Comparison of ENCODE assay signal across 20 cellular contexts in genomic region chr7:37420931-37421330, GRCh38. TPM values are rescaled to one million over a fixed set of nuclear protein-coding genes. Genes with fewer than 3 reads are reported as not detected.
A peak's percentile ranks its signal among the peaks of the same experiment; 100 is the strongest.
DNase-seq lines count a peak whose midpoint lies in the region; ATAC-seq and TF ChIP-seq lines count a peak whose summit lies in the region.
"Had no signal": no experiment of that assay in that cellular context is flagged by ENCODE, and none has a peak within 500 bp of the region (broad histone marks: within the 10 kb centered on the region; RNA-seq: fewer than 3 reads in every experiment).

No MANE protein-coding gene starts in this region.

- peak overlapping the region in 3 of 4 donors; percentile 50 to 57 (median 55) for H3K27ac ChIP-seq in gastroesophageal sphincter
- no peak overlapping the region for H3K27ac ChIP-seq in aorta (ENCODE audit: low read depth in 1 of 2, low read length in 2 of 2)
- H3K27ac ChIP-seq in prostate gland, result no peak overlapping the region

- H3K4me1 ChIP-seq in gastroesophageal sphincter, result peaks cover 0 to 30% (median 2%) of the 10 kb centered on the region in 3 donors
- H3K4me1 ChIP-seq in aorta (ENCODE audit: control insufficient read depth in 1 of 2, insufficient read depth in 2 of 2, low read length in 2 of 2), result no peaks in the 10 kb centered on the region
- no peaks in the 10 kb centered on the region for H3K4me1 ChIP-seq in prostate gland (replicated peaks)

- DNase-seq in Right ventricle myocardium inferior (ENCODE audit: missing footprints) (no peak), cardiac septum (ENCODE audit: low spot score) (no peak), pons (ENCODE audit: low spot score) (peak; percentile 72), aorta (no peak), prostate gland (ENCODE audit: low spot score) (no peak)
- DNase-seq: activated CD4-positive, alpha-beta T cell treated with anti-CD3 and anti-CD28 coated beads for 1 hour; activated CD8-positive, alpha-beta memory T cell treated with anti-CD3 and anti-CD28 coated beads, Interleukin-2, amount 10 ng/mL, durations not matched to agents 7 days and 5 days; DMS53; erythroblast; glutamatergic neuron; NCI-H1048; NCI-H526; spleen; stimulated activated CD8-positive, alpha-beta memory T cell treated with anti-CD3 and anti-CD28 coated beads, Interleukin-4, amount 100 ng/mL, for 48 hours; T-helper 9 cell had no signal

- H3K27me3 ChIP-seq in gastroesophageal sphincter (no peaks in the 10 kb centered on the region), aorta (ENCODE audit: control insufficient read depth in 1 of 2, insufficient read depth in 2 of 2, low read length in 1 of 2) (no peaks in the 10 kb centered on the region), prostate gland (replicated peaks; ENCODE audit: insufficient read depth) (no peaks in the 10 kb centered on the region)
- H3K27me3 ChIP-seq: spleen had no signal

- TF ChIP-seq CTCF in gastroesophageal sphincter (IDR thresholded peaks at IDR 0.05), result no peak
- TF ChIP-seq CTCF in prostate gland (IDR thresholded peaks at IDR 0.05), result no peak

- 28 to 40% methylated on average over 2 of the region's 2 CpGs for WGBS in gastroesophageal sphincter (ENCODE audit: low coverage in 1 of 2), 2 donors
- 46 to 52% methylated on average over 2 of the region's 2 CpGs for WGBS in aorta, 2 donors
- 35% methylated on average over 2 of the region's 2 CpGs for WGBS in prostate gland

- no peaks in the 10 kb centered on the region for H3K36me3 ChIP-seq in gastroesophageal sphincter
- no peaks in the 10 kb centered on the region for H3K36me3 ChIP-seq in aorta (ENCODE audit: control insufficient read depth in 1 of 2, insufficient read depth in 2 of 2, low read length in 1 of 2)
- no peaks in the 10 kb centered on the region for H3K36me3 ChIP-seq in prostate gland

- intact Hi-C loops in Right ventricle myocardium inferior (cut with DNase I) (no loop called here), cardiac septum (cut with DNase I) (no loop called here), aorta (cut with DNase I) (no loop called here), prostate gland (cut with DNase I) (no loop called here)

- no peak for TF ChIP-seq EP300 in gastroesophageal sphincter (IDR thresholded peaks at IDR 0.05)

- ATAC-seq in Right ventricle myocardium inferior (peak; percentile 61), gastroesophageal sphincter (peak; percentile 19), aorta (ENCODE audit: low FRiP score) (peak; percentile 40), HG02973 (IDR thresholded peaks at IDR 0.05; ENCODE audit: unreplicated experiment) (no peak), HG02759 (IDR thresholded peaks at IDR 0.05; ENCODE audit: unreplicated experiment) (no peak)
- ATAC-seq: activated CD8-positive, alpha-beta memory T cell treated with anti-CD3 and anti-CD28 coated beads, Interleukin-2, amount 10 ng/mL, durations not matched to agents 7 days and 5 days; natural killer cell treated with Interleukin-12 subunit alpha and Interleukin-12 subunit beta and Interleukin-15 and Interleukin-18, amount 100 ng/mL, for 72 hours had no signal

- H3K9me3 ChIP-seq in gastroesophageal sphincter, result no peaks in the 10 kb centered on the region
- H3K9me3 ChIP-seq in aorta (ENCODE audit: control insufficient read depth, low read length), result no peaks in the 10 kb centered on the region
- H3K9me3 ChIP-seq in prostate gland, result no peaks in the 10 kb centered on the region
- H3K9me3 ChIP-seq: spleen had no signal

- TF ChIP-seq POLR2A in gastroesophageal sphincter (IDR thresholded peaks at IDR 0.05) (no peak), prostate gland (IDR thresholded peaks at IDR 0.05) (no peak)

- H3K4me3 ChIP-seq in gastroesophageal sphincter, result no peak overlapping the region
- no peak overlapping the region for H3K4me3 ChIP-seq in aorta (ENCODE audit: low read length in 2 of 2)
- no peak overlapping the region for H3K4me3 ChIP-seq in prostate gland
- H3K4me3 ChIP-seq: spleen had no signal

RNA-seq across cellular contexts. Expression of gene ELMO1, which starts 27.7 kb away (rescaled TPM):
- total RNA-seq in Right ventricle myocardium inferior (13.8 TPM), cardiac septum (11.4 TPM), gastroesophageal sphincter (10 to 100 TPM; 22.1 to 54.0 (median 42.7) TPM), aorta (10 to 100 TPM; 38.8 to 86.9 TPM), prostate gland (10 to 100 TPM in 1 of 2 donors, 1 to 10 TPM in 1; 6.7 to 19.3 TPM)
- polyA plus RNA-seq in aorta, result 10 to 100 TPM in 1 of 2 donors, 1 to 10 TPM in 1; 1.8 to 10.9 TPM
- total RNA-seq: A673 had no signal

Comparison
In these comparisons a context has a peak if more than half of its experiments do, and no peak if none do; other contexts are left out.
1. ATAC-seq: peak in Right ventricle myocardium inferior (single experiment), gastroesophageal sphincter (single experiment) and aorta (single experiment); none in HG02973 (single experiment) and HG02759 (single experiment).
2. H3K27ac ChIP-seq: peak in gastroesophageal sphincter (3 of 4); none in aorta (0 of 2) and prostate gland (0 of 2).